In the genomic region with DNA sequence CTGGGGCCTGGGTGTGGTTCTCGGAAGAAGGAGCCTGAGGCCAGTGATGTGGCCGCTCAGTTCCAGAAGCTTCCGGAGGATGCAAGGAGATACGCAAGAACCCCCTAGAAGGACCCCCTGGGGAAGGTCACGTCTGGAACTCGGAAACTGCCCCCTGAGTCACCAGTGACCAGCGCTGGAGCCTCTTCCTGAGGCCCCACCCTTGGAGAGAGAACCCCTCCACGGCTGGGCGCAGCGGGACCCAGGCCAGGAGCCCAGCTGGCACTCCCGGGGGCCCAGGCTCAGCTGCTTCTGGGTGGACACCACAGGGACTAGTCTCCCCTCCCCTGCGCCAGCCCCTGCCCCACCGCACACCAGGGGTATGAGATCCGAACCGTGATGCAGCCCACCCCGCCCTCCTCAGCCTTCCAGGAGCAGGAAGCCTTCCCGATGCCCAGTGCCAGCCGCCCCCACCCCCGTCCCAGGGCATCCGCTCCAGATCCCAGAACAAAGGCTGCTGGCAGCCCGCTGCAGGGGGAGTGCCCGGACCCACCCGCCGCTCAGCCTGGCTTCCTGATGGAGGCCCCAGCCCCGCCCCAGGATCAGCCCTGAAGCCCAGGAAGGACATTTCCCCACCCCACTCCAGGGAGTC, we compare ENCODE assay signal across 11 cellular contexts. TPM values are rescaled to one million over a fixed set of nuclear protein-coding genes. Genes with fewer than 3 reads are reported as not detected.
A peak's percentile ranks its signal among the peaks of the same experiment; 100 is the strongest.
DNase-seq lines count a peak whose midpoint lies in the region; ATAC-seq, FAIRE-seq and TF ChIP-seq lines count a peak whose summit lies in the region.
"Had no signal": no experiment of that assay in that cellular context is flagged by ENCODE, and none has a peak within 500 bp of the region (broad histone marks: within the 10 kb centered on the region; RNA-seq: fewer than 3 reads in every experiment).

No MANE protein-coding gene starts in this region.

- H3K36me3 ChIP-seq in H7 (replicated peaks; ENCODE audit: control insufficient read depth, insufficient read depth, low read length): peaks cover 3% of the 10 kb centered on the region
- H3K36me3 ChIP-seq in astrocyte (ENCODE audit: insufficient read depth, low read length): no peaks in the 10 kb centered on the region
- H3K36me3 ChIP-seq in skeletal muscle tissue (ENCODE audit: control insufficient read depth in 3 of 3, insufficient read depth in 3 of 3, low read length in 3 of 3): no peaks in the 10 kb centered on the region
- H3K36me3 ChIP-seq in naive thymus-derived CD4-positive, alpha-beta T cell (ENCODE audit: control insufficient read depth in 2 of 3, insufficient read depth in 3 of 3, low read length in 3 of 3): no peaks in the 10 kb centered on the region

- no peak for TF ChIP-seq CTCF in astrocyte (IDR thresholded peaks at IDR 0.05; ENCODE audit: insufficient read depth, low read depth, low read length)

- no peak overlapping the region for H3K27ac Mint-ChIP-seq in astrocyte (ENCODE audit: unreplicated experiment)
- no peak overlapping the region for H3K27ac Mint-ChIP-seq in naive thymus-derived CD4-positive, alpha-beta T cell

- H3K9me3 Mint-ChIP-seq in astrocyte (ENCODE audit: unreplicated experiment): no peaks in the 10 kb centered on the region
- H3K9me3 Mint-ChIP-seq in naive thymus-derived CD4-positive, alpha-beta T cell: no peaks in the 10 kb centered on the region
- H3K9me3 Mint-ChIP-seq: nephron had no signal

- no peak for FAIRE-seq in astrocyte (lab: Jason Lieb, UNC)

- peak overlapping the region; percentile 65 for H3K4me2 ChIP-seq in astrocyte (ENCODE audit: low read length)

- peak overlapping the region; percentile 18 for H3K9ac ChIP-seq in astrocyte (ENCODE audit: low read length)
- peak overlapping the region in 1 of 3 donors; percentile 71 for H3K9ac ChIP-seq in skeletal muscle tissue (ENCODE audit: low read depth in 1 of 3, low read length in 3 of 3)

- H3K9me3 ChIP-seq in astrocyte (ENCODE audit: insufficient read depth, low read depth, low read length): no peaks in the 10 kb centered on the region
- H3K9me3 ChIP-seq in skeletal muscle tissue (ENCODE audit: control insufficient read depth in 3 of 3, low read length in 3 of 3): no peaks in the 10 kb centered on the region
- H3K9me3 ChIP-seq in naive thymus-derived CD4-positive, alpha-beta T cell (ENCODE audit: control insufficient read depth in 2 of 3, low read length in 3 of 3): no peaks in the 10 kb centered on the region

- H3K27me3 ChIP-seq in H7 (ENCODE audit: control insufficient read depth, insufficient read depth, low read length): no peaks in the 10 kb centered on the region
- no peaks in the 10 kb centered on the region for H3K27me3 ChIP-seq in astrocyte (ENCODE audit: insufficient read depth, low read length)
- H3K27me3 ChIP-seq in skeletal muscle tissue (ENCODE audit: control insufficient read depth in 3 of 3, insufficient read depth in 3 of 3, low read length in 3 of 3): no peaks in the 10 kb centered on the region
- no peaks in the 10 kb centered on the region for H3K27me3 ChIP-seq in naive thymus-derived CD4-positive, alpha-beta T cell (ENCODE audit: control insufficient read depth in 2 of 2, insufficient read depth in 2 of 2, low read length in 2 of 2)

- peaks cover 24% of the 10 kb centered on the region for H4K20me1 ChIP-seq in astrocyte (ENCODE audit: insufficient read depth, low read length)

- H3K27ac ChIP-seq in astrocyte (ENCODE audit: low read depth, low read length) (no peak overlapping the region), skeletal muscle tissue (ENCODE audit: low read depth, low read length) (peak overlapping the region; percentile 81)
- no peak overlapping the region for H3K27ac ChIP-seq in naive thymus-derived CD4-positive, alpha-beta T cell (ENCODE audit: low read depth, low read length)

- POLR2A ChIA-PET in naive thymus-derived CD4-positive, alpha-beta T cell (lab: Charles Lee): no interaction called here

- H3K36me3 Mint-ChIP-seq in astrocyte (ENCODE audit: low read depth, unreplicated experiment): no peaks in the 10 kb centered on the region
- H3K36me3 Mint-ChIP-seq in naive thymus-derived CD4-positive, alpha-beta T cell: no peaks in the 10 kb centered on the region

- CTCF ChIA-PET in naive thymus-derived CD4-positive, alpha-beta T cell (lab: Charles Lee): no interaction called here

- H2AFZ ChIP-seq in astrocyte (ENCODE audit: low read depth, low read length): peak overlapping the region; percentile 26

- H3K4me1 ChIP-seq in astrocyte (ENCODE audit: insufficient read depth, low read length): peaks cover 63% of the 10 kb centered on the region
- H3K4me1 ChIP-seq in skeletal muscle tissue (ENCODE audit: control insufficient read depth in 3 of 3, insufficient read depth in 3 of 3, low read length in 3 of 3): peaks cover 77 to 93% (median 90%) of the 10 kb centered on the region in 3 donors
- H3K4me1 ChIP-seq in naive thymus-derived CD4-positive, alpha-beta T cell (ENCODE audit: control insufficient read depth in 2 of 2, insufficient read depth in 2 of 2, low read length in 2 of 2): no peaks in the 10 kb centered on the region

- DNase-seq in H7: peak; percentile 64
- peak; percentile 45 for DNase-seq in astrocyte (ENCODE audit: low read depth)
- peak; percentile 57 for DNase-seq in left ventricle myocardium superior
- no peak for DNase-seq in naive thymus-derived CD4-positive, alpha-beta T cell
- DNase-seq in SKM-1 treated with dmso at 0.1 percent for 144 hours (lab: John Stamatoyannopoulos, UW; ENCODE audit: unreplicated experiment): no peak
- DNase-seq in activated CD4-positive, alpha-beta T cell treated with anti-CD3 and anti-CD28 coated beads for 4 hours: no peak
- DNase-seq: DND-41, NCI-H82 had no signal

- H3K79me2 ChIP-seq in astrocyte (ENCODE audit: insufficient read depth, low read length): peaks cover 6% of the 10 kb centered on the region

- no peak for ATAC-seq in left ventricle myocardium superior
- ATAC-seq in naive thymus-derived CD4-positive, alpha-beta T cell: no peak
- ATAC-seq in HG02981 (IDR thresholded peaks at IDR 0.05; ENCODE audit: unreplicated experiment): no peak

- H3K4me3 Mint-ChIP-seq in astrocyte (ENCODE audit: unreplicated experiment): no peak overlapping the region
- H3K4me3 Mint-ChIP-seq in naive thymus-derived CD4-positive, alpha-beta T cell: no peak overlapping the region

- peaks cover 7% of the 10 kb centered on the region for H3K4me1 Mint-ChIP-seq in astrocyte (ENCODE audit: low read depth, unreplicated experiment)
- H3K4me1 Mint-ChIP-seq in naive thymus-derived CD4-positive, alpha-beta T cell: no peaks in the 10 kb centered on the region

- intact Hi-C loops in left ventricle myocardium superior (cut with micrococcal nuclease): no loop called here
- intact Hi-C loops in naive thymus-derived CD4-positive, alpha-beta T cell (cut with micrococcal nuclease): no loop called here

- no peaks in the 10 kb centered on the region for H3K27me3 Mint-ChIP-seq in astrocyte (ENCODE audit: low read depth, unreplicated experiment)
- H3K27me3 Mint-ChIP-seq in naive thymus-derived CD4-positive, alpha-beta T cell: peaks cover under 1 to 10% (median 4%) of the 10 kb centered on the region in 5 donors

- H3K4me3 ChIP-seq in H7 (ENCODE audit: insufficient read depth, low read depth, low read length) (no peak overlapping the region), astrocyte (ENCODE audit: insufficient read depth, low read depth, low read length) (no peak overlapping the region), skeletal muscle tissue (ENCODE audit: low read length in 3 of 3) (no peak overlapping the region)
- H3K4me3 ChIP-seq in naive thymus-derived CD4-positive, alpha-beta T cell (ENCODE audit: low read length): no peak overlapping the region

RNA-seq across cellular contexts. Expression of a gene that starts 7.5 kb away (rescaled TPM):
- total RNA-seq in H7 (2014; rRNA removed; shearing (Covaris generic)): 61.0 and 90.8 TPM in 2 replicates
- total RNA-seq in astrocyte (285 and 350 TPM in 2 replicates), left ventricle myocardium superior (110 TPM), skeletal muscle tissue (14.1 TPM)
- 1 to 10 TPM in 1 of 5 experiments, under 1 TPM in 4; 0.05 to 1.3 (median 0.57) TPM for total RNA-seq in naive thymus-derived CD4-positive, alpha-beta T cell
- polyA plus RNA-seq in naive thymus-derived CD4-positive, alpha-beta T cell: not detected

RNA-seq across cellular contexts. Expression of a gene that starts 27.3 kb away (rescaled TPM):
- 877 and 1,118 TPM in 2 replicates for total RNA-seq in H7 (2014; rRNA removed; shearing (Covaris generic))
- 1,126 and 1,251 TPM in 2 replicates for total RNA-seq in astrocyte
- 693 TPM for total RNA-seq in left ventricle myocardium superior
- 1,418 TPM for total RNA-seq in skeletal muscle tissue
- 1,000 to 10,000 TPM; 2,026 to 3,407 (median 3,308) TPM for total RNA-seq in naive thymus-derived CD4-positive, alpha-beta T cell
- 1,000 to 10,000 TPM; 3,163 to 3,458 TPM for polyA plus RNA-seq in naive thymus-derived CD4-positive, alpha-beta T cell

RNA-seq across cellular contexts. Expression of a gene that starts 47.5 kb away (rescaled TPM):
- 7.7 and 8.3 TPM in 2 replicates for total RNA-seq in H7 (2014; rRNA removed; shearing (Covaris generic))
- 4.4 and 5.4 TPM in 2 replicates for total RNA-seq in astrocyte
- 19.1 TPM for total RNA-seq in left ventricle myocardium superior
- total RNA-seq in skeletal muscle tissue: 1.0 TPM
- total RNA-seq in naive thymus-derived CD4-positive, alpha-beta T cell: 10 to 100 TPM in 1 of 5 experiments, 1 to 10 TPM in 4; 4.3 to 16.7 (median 6.3) TPM
- polyA plus RNA-seq in naive thymus-derived CD4-positive, alpha-beta T cell: 1 to 10 TPM in 1 of 2 donors, under 1 TPM in 1; 0.61 to 1.8 TPM

RNA-seq across cellular contexts. Expression of a gene that starts 56.8 kb away (rescaled TPM):
- 224 and 290 TPM in 2 replicates for total RNA-seq in H7 (2014; rRNA removed; shearing (Covaris generic))
- 123 and 125 TPM in 2 replicates for total RNA-seq in astrocyte
- total RNA-seq in left ventricle myocardium superior: 75.5 TPM
- total RNA-seq in skeletal muscle tissue: 41.8 TPM
- 100 to 1,000 TPM in 1 of 5 experiments, 10 to 100 TPM in 4; 51.3 to 117 (median 55.0) TPM for total RNA-seq in naive thymus-derived CD4-positive, alpha-beta T cell
- polyA plus RNA-seq in naive thymus-derived CD4-positive, alpha-beta T cell: 10 to 100 TPM; 73.7 to 99.9 TPM

Comparison
In these comparisons a context has a peak if more than half of its experiments do, and no peak if none do; other contexts are left out.
1. DNase-seq: peak in H7 (single experiment), astrocyte (single experiment) and left ventricle myocardium superior (single experiment); none in naive thymus-derived CD4-positive, alpha-beta T cell (0 of 9), SKM-1 treated with dmso at 0.1 percent for 144 hours (single experiment) and activated CD4-positive, alpha-beta T cell treated with anti-CD3 and anti-CD28 coated beads for 4 hours (0 of 2).